8 cellular contexts compared by ENCODE assay signal in genomic region chr6:75526502-75527127, GRCh38. TPM values are rescaled to one million over a fixed set of nuclear protein-coding genes. Genes with fewer than 3 reads are reported as not detected.
DNase-seq lines count a peak whose midpoint lies in the region; ATAC-seq and TF ChIP-seq lines count a peak whose summit lies in the region.

No MANE protein-coding gene starts in this region.

- H3K27ac ChIP-seq in HCT116 (ENCODE audit: low read depth, low read length) (no peak overlapping the region), SU-DHL-6 (ENCODE audit: low read depth, low read length) (no peak overlapping the region), right atrium auricular region (no peak overlapping the region)

- H3K4me2 ChIP-seq in HCT116 (ENCODE audit: low read length), result no peak overlapping the region
- H3K4me2 ChIP-seq in SU-DHL-6 (ENCODE audit: low read depth, low read length, poor library complexity, severe bottlenecking), result no peak overlapping the region

- H3K79me2 ChIP-seq in HCT116 (ENCODE audit: insufficient read depth, low read length) (no peaks in the 10 kb centered on the region), SU-DHL-6 (ENCODE audit: insufficient read depth, low read length) (no peaks in the 10 kb centered on the region)

- RAD21 ChIA-PET in HCT116 (lab: Charles Lee; ENCODE audit: low non-redundant PET in 1 of 2, low total read pairs in 2 of 2, uncharacterized antibody in 2 of 2, unreplicated experiment in 2 of 2), result no interaction called here

- H3K9me2 ChIP-seq in HCT116 (ENCODE audit: insufficient read depth) (no peaks in the 10 kb centered on the region), SU-DHL-6 (replicated peaks; ENCODE audit: insufficient read depth, low read length) (no peaks in the 10 kb centered on the region)

- H3K9me3 ChIP-seq in HCT116 (ENCODE audit: control insufficient read depth in 1 of 2, insufficient read depth in 1 of 2, low read depth in 1 of 2, low read length in 2 of 2) (no peaks in the 10 kb centered on the region), SU-DHL-6 (ENCODE audit: insufficient read depth, low read length) (no peaks in the 10 kb centered on the region), right atrium auricular region (no peaks in the 10 kb centered on the region)

- no TSS peak for BruUV-seq in HCT116 (replicated peaks; lab: Mats Ljungman, UMichigan)

- POLR2A ChIA-PET in HCT116 (lab: Charles Lee), result no interaction called here

- H3K9ac ChIP-seq in HCT116 (ENCODE audit: low read length), result no peak overlapping the region
- no peak overlapping the region for H3K9ac ChIP-seq in SU-DHL-6 (ENCODE audit: low read length)

- H3F3A ChIP-seq in SU-DHL-6 (ENCODE audit: insufficient read depth), result no peaks in the 10 kb centered on the region

- peak overlapping the region; percentile 66 for H2AFZ ChIP-seq in HCT116 (ENCODE audit: low read depth, low read length, poor library complexity, severe bottlenecking)
- no peak overlapping the region for H2AFZ ChIP-seq in SU-DHL-6 (ENCODE audit: low read depth, low read length, severe bottlenecking)

- H3K36me3 ChIP-seq in GM06990 (ENCODE audit: control insufficient read depth, insufficient read depth, low read length), result no peaks in the 10 kb centered on the region
- no peaks in the 10 kb centered on the region for H3K36me3 ChIP-seq in HCT116 (ENCODE audit: control insufficient read depth in 1 of 2, insufficient read depth in 2 of 2, low read length in 2 of 2)
- H3K36me3 ChIP-seq in SU-DHL-6 (ENCODE audit: low read length), result no peaks in the 10 kb centered on the region
- H3K36me3 ChIP-seq in right atrium auricular region, result no peaks in the 10 kb centered on the region

- TF ChIP-seq CTCF in GM06990 (IDR thresholded peaks at IDR 0.05; ENCODE audit: insufficient read depth, low read length, poor library complexity, severe bottlenecking) (peak; percentile 66), HCT116 (IDR thresholded peaks at IDR 0.05 in 2 of 3, conservative IDR thresholded peaks at IDR 0.05 in 1 of 3; ENCODE audit: borderline replicate concordance in 1 of 3, insufficient read depth in 1 of 3, low read depth in 2 of 3, low read length in 2 of 3) (peak; percentile 51 to 79 (median 78)), SU-DHL-6 (IDR thresholded peaks at IDR 0.05; ENCODE audit: insufficient read depth, low read length, poor library complexity, severe bottlenecking) (peak; percentile 79), right atrium auricular region (IDR thresholded peaks at IDR 0.05) (peak; percentile 30 to 74)

- CTCF ChIA-PET in HCT116 (lab: Charles Lee), result no interaction called here

- H3K4me1 ChIP-seq in HCT116 (ENCODE audit: control insufficient read depth in 1 of 2, insufficient read depth in 2 of 2, low read length in 2 of 2), result peaks cover 0 to 7% of the 10 kb centered on the region in 2 experiments; a peak in 1 of 4 replicates
- peaks cover 0 to 6% of the 10 kb centered on the region in 2 donors for H3K4me1 ChIP-seq in right atrium auricular region

- DNase-seq in GM06990 (ENCODE audit: extremely low read depth, insufficient read length), result no peak
- DNase-seq in HCT116 (ENCODE audit: low read depth, low spot score), result peak; percentile 67
- peak; percentile 38 for DNase-seq in NCI-H1092 (lab: John Stamatoyannopoulos, UW)
- DNase-seq in amygdala (lab: John Stamatoyannopoulos, UW), result peak in 30 of 56 donors; percentile 0 to 80 (median 18)
- no peak for DNase-seq in right atrium auricular region (ENCODE audit: low spot score)
- DNase-seq in skeletal muscle cell (ENCODE audit: low read depth), result peak; percentile 26
- no peak for DNase-seq in cortex of kidney (lab: John Stamatoyannopoulos, UW)

- H3K4me3 ChIP-seq in GM06990 (replicated peaks; ENCODE audit: low read depth, low read length), result no peak overlapping the region
- H3K4me3 ChIP-seq in HCT116 (replicated peaks in 1 of 2; ENCODE audit: low read depth in 1 of 2, low read length in 2 of 2), result no peak overlapping the region
- no peak overlapping the region for H3K4me3 ChIP-seq in SU-DHL-6 (ENCODE audit: insufficient read depth, low read length, poor library complexity, severe bottlenecking)
- no peak overlapping the region for H3K4me3 ChIP-seq in right atrium auricular region
- no peak overlapping the region for H3K4me3 ChIP-seq in skeletal muscle cell (ENCODE audit: low read depth, low read length)

- ATAC-seq in HCT116, result peak; percentile 92

- intact Hi-C loops in HCT116 (cut with micrococcal nuclease), result loop anchor here (1.0 kb wide), 4 partner anchors 158 to 315 kb away; no protein-coding TSS in a partner anchor

- no peaks in the 10 kb centered on the region for H3K27me3 ChIP-seq in GM06990 (replicated peaks; ENCODE audit: control insufficient read depth, insufficient read depth, low read length)
- H3K27me3 ChIP-seq in HCT116 (ENCODE audit: insufficient read depth, low read length), result no peaks in the 10 kb centered on the region
- no peaks in the 10 kb centered on the region for H3K27me3 ChIP-seq in SU-DHL-6 (ENCODE audit: low read length)
- H3K27me3 ChIP-seq in right atrium auricular region, result no peaks in the 10 kb centered on the region

- peak; percentile 91 for TF ChIP-seq RAD21 in HCT116 (IDR thresholded peaks at IDR 0.05; ENCODE audit: low read depth)

- TF ChIP-seq POLR2A in HCT116 (IDR thresholded peaks at IDR 0.05; ENCODE audit: borderline replicate concordance, extremely low read depth, insufficient read depth, insufficient read length), result no peak

- H4K20me1 ChIP-seq in HCT116 (ENCODE audit: insufficient read depth) (no peaks in the 10 kb centered on the region), SU-DHL-6 (ENCODE audit: low read depth, low read length) (no peaks in the 10 kb centered on the region)

TF ChIP-seq in HCT116, 20 proteins besides CTCF, POLR2A, EP300 and RAD21 (continues in another document):
- TF ChIP-seq SP1 (IDR thresholded peaks at IDR 0.05; ENCODE audit: low read depth) (no peak), TCF7L2 (IDR thresholded peaks at IDR 0.05; ENCODE audit: borderline replicate concordance, extremely low read depth, insufficient read depth, insufficient read length) (no peak), EZH2phosphoT487 (IDR thresholded peaks at IDR 0.05; ENCODE audit: borderline replicate concordance) (no peak), SRF (IDR thresholded peaks at IDR 0.05; ENCODE audit: low read depth) (no peak), ELF1 (IDR thresholded peaks at IDR 0.05; ENCODE audit: borderline replicate concordance, low read depth) (no peak), SIN3A (IDR thresholded peaks at IDR 0.05; ENCODE audit: low read depth) (no peak), POLR2AphosphoS5 (IDR thresholded peaks at IDR 0.05; ENCODE audit: low read depth, low read length) (no peak), FOSL1 (IDR thresholded peaks at IDR 0.05; ENCODE audit: low read depth) (no peak), EGR1 (IDR thresholded peaks at IDR 0.05; ENCODE audit: low read depth) (no peak), JUND (IDR thresholded peaks at IDR 0.05) (no peak), CBX3 (IDR thresholded peaks at IDR 0.05; ENCODE audit: low read depth) (no peak), ZFX (IDR thresholded peaks at IDR 0.05) (no peak), EZH2 (IDR thresholded peaks at IDR 0.05) (no peak), YY1 (IDR thresholded peaks at IDR 0.05; ENCODE audit: extremely low read depth, insufficient replicate concordance, low read depth, low read length) (no peak)
- TF ChIP-seq, protein P1, sequence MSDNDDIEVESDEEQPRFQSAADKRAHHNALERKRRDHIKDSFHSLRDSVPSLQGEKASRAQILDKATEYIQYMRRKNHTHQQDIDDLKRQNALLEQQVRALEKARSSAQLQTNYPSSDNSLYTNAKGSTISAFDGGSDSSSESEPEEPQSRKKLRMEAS (IDR thresholded peaks at IDR 0.05), result no peak
- TF ChIP-seq, protein P2, sequence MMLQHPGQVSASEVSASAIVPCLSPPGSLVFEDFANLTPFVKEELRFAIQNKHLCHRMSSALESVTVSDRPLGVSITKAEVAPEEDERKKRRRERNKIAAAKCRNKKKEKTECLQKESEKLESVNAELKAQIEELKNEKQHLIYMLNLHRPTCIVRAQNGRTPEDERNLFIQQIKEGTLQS (IDR thresholded peaks at IDR 0.05), result no peak
- TF ChIP-seq, protein P3, sequence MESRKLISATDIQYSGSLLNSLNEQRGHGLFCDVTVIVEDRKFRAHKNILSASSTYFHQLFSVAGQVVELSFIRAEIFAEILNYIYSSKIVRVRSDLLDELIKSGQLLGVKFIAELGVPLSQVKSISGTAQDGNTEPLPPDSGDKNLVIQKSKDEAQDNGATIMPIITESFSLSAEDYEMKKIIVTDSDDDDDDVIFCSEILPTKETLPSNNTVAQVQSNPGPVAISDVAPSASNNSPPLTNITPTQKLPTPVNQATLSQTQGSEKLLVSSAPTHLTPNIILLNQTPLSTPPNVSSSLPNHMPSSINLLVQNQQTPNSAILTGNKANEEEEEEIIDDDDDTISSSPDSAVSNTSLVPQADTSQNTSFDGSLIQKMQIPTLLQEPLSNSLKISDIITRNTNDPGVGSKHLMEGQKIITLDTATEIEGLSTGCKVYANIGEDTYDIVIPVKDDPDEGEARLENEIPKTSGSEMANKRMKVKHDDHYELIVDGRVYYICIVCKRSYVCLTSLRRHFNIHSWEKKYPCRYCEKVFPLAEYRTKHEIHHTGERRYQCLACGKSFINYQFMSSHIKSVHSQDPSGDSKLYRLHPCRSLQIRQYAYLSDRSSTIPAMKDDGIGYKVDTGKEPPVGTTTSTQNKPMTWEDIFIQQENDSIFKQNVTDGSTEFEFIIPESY (IDR thresholded peaks at IDR 0.05; ENCODE audit: extremely low read depth, insufficient replicate concordance, low read length), result no peak

RNA-seq across cellular contexts. Expression of gene FILIP1, which starts 33.0 kb away (rescaled TPM):
- 0.05 TPM for total RNA-seq in HCT116 (2021; ENCODE audit: unreplicated experiment)
- 0.01 TPM in 2 replicates for polyA plus RNA-seq in HCT116 (2012)
- total RNA-seq in right atrium auricular region, result 100 to 1,000 TPM in 1 of 2 donors, 10 to 100 TPM in 1; 78.2 to 117 TPM

Comparison
In these comparisons a context has a peak if more than half of its experiments do, and no peak if none do; other contexts are left out.
1. DNase-seq: peak in HCT116 (single experiment), NCI-H1092 (single experiment), amygdala (30 of 56) and skeletal muscle cell (single experiment); none in GM06990 (single experiment), right atrium auricular region (single experiment) and cortex of kidney (single experiment).
2. RNA of gene FILIP1, which starts 33.0 kb away (total RNA-seq): 78.2 to 117 TPM in right atrium auricular region; 0.05 TPM in HCT116 (single experiment); every median in the first group is over 10 times any median in the second.
3. Peak in every context shown above with its lines, with median percentiles within 50 percentile points of each other: CTCF ChIP-seq.